In genomic region chr6:51578362-51578761, GRCh38 we compare ENCODE assay signal across 32 cellular contexts.
"Had no signal": no experiment of that assay in that cellular context is flagged by ENCODE, and none has a peak within 500 bp of the region (broad histone marks: within the 10 kb centered on the region; RNA-seq: fewer than 3 reads in every experiment).

No MANE protein-coding gene starts in this region.

- H3K4me2 ChIP-seq: neural progenitor cell had no signal

- H3K27me3 Mint-ChIP-seq: naive thymus-derived CD8-positive, alpha-beta T cell; natural killer cell treated with Interleukin-12 subunit alpha and Interleukin-12 subunit beta and Interleukin-15 and Interleukin-18, amount 100 ng/mL, for 72 hours; progenitor cell of endocrine pancreas; stimulated activated memory B cell treated with anti-CD40 and anti-IgM and Interleukin-4, amounts not matched to agents 10 μg/mL and 1 μg/mL and 100 μg/mL, for 72 hours; stimulated activated naive CD8-positive, alpha-beta T cell treated with anti-CD3 and anti-CD28 coated beads, Interleukin-15, amount 100 ng/mL, for 72 hours; type B pancreatic cell had no signal

- ATAC-seq: naive thymus-derived CD8-positive, alpha-beta T cell; natural killer cell treated with Interleukin-12 subunit alpha and Interleukin-12 subunit beta and Interleukin-15 and Interleukin-18, amount 100 ng/mL, for 72 hours; psoas muscle; right cardiac atrium; right lobe of liver; stimulated activated memory B cell treated with anti-CD40 and anti-IgM and Interleukin-4, amounts not matched to agents 10 μg/mL and 1 μg/mL and 100 μg/mL, for 72 hours; stimulated activated naive CD8-positive, alpha-beta T cell treated with anti-CD3 and anti-CD28 coated beads, Interleukin-15, amount 100 ng/mL, for 72 hours; stimulated activated naive CD8-positive, alpha-beta T cell treated with anti-CD3 and anti-CD28 coated beads, Interleukin-15, Interleukin-2, amounts not matched to agents 100 U/mL and 50 U/mL, for 24 hours; upper lobe of right lung had no signal

- H3K27ac Mint-ChIP-seq: naive thymus-derived CD8-positive, alpha-beta T cell; natural killer cell treated with Interleukin-12 subunit alpha and Interleukin-12 subunit beta and Interleukin-15 and Interleukin-18, amount 100 ng/mL, for 72 hours; nephron progenitor cell; progenitor cell of endocrine pancreas; stimulated activated memory B cell treated with anti-CD40 and anti-IgM and Interleukin-4, amounts not matched to agents 10 μg/mL and 1 μg/mL and 100 μg/mL, for 72 hours; stimulated activated naive CD8-positive, alpha-beta T cell treated with anti-CD3 and anti-CD28 coated beads, Interleukin-15, amount 100 ng/mL, for 72 hours; type B pancreatic cell had no signal

- H3K9me3 ChIP-seq: ovary, psoas muscle, right lobe of liver, sigmoid colon, testis, tibial artery, transverse colon, upper lobe of right lung, uterus had no signal

- H3K36me3 Mint-ChIP-seq: neural progenitor cell; stimulated activated memory B cell treated with anti-CD40 and anti-IgM and Interleukin-4, amounts not matched to agents 10 μg/mL and 1 μg/mL and 100 μg/mL, for 72 hours; type B pancreatic cell had no signal

- H3K4me3 Mint-ChIP-seq: naive thymus-derived CD8-positive, alpha-beta T cell; natural killer cell treated with Interleukin-12 subunit alpha and Interleukin-12 subunit beta and Interleukin-15 and Interleukin-18, amount 100 ng/mL, for 72 hours; nephron progenitor cell; neural progenitor cell; stimulated activated memory B cell treated with anti-CD40 and anti-IgM and Interleukin-4, amounts not matched to agents 10 μg/mL and 1 μg/mL and 100 μg/mL, for 72 hours; stimulated activated naive CD8-positive, alpha-beta T cell treated with anti-CD3 and anti-CD28 coated beads, Interleukin-15, amount 100 ng/mL, for 72 hours; type B pancreatic cell had no signal

- H2AFZ ChIP-seq: parathyroid adenoma had no signal

- H3K27me3 ChIP-seq: neural progenitor cell, ovary, right lobe of liver, sigmoid colon, spleen, suprapubic skin, testis, tibial artery, transverse colon, upper lobe of right lung, uterus had no signal

- H3K9me3 Mint-ChIP-seq: type B pancreatic cell had no signal

- H3K4me3 ChIP-seq: neural progenitor cell, ovary, psoas muscle, right lobe of liver, sigmoid colon, spleen, suprapubic skin, testis, tibial artery, transverse colon, upper lobe of right lung, uterus had no signal

- H3K36me3 ChIP-seq: neural progenitor cell, ovary, right lobe of liver, sigmoid colon, spleen, suprapubic skin, tibial artery, transverse colon, upper lobe of right lung, uterus had no signal

- H3K79me2 ChIP-seq: parathyroid adenoma had no signal

- H3K9ac ChIP-seq: neural progenitor cell, parathyroid adenoma had no signal

- H3K4me1 ChIP-seq: neural progenitor cell, parathyroid adenoma, psoas muscle, right lobe of liver, sigmoid colon, spleen, suprapubic skin, testis, tibial artery, transverse colon, upper lobe of right lung, uterus had no signal

- DNase-seq: naive thymus-derived CD8-positive, alpha-beta T cell; nephron progenitor cell; occipital lobe; ovary; posterior cingulate gyrus; psoas muscle; right cardiac atrium; right lobe of liver; sigmoid colon; small intestine; spleen; stimulated activated CD4-positive, alpha-beta T cell treated with anti-CD3 and anti-CD28 coated beads, Interleukin-12 subunit alpha, Interleukin-12 subunit beta, amount 100 ng/mL, for 4 hours; stimulated activated CD4-positive, alpha-beta T cell treated with anti-CD3 and anti-CD28 coated beads, Interleukin-1b, Interleukin-23, amount 100 ng/mL, for 48 hours; stimulated activated CD4-positive, alpha-beta T cell treated with anti-CD3 and anti-CD28 coated beads, Interleukin-4, amount 100 ng/mL, for 1 hour; stimulated activated CD4-positive, alpha-beta T cell treated with anti-CD3 and anti-CD28 coated beads, Interleukin-4, amount 100 ng/mL, for 4 hours; stimulated activated CD8-positive, alpha-beta memory T cell treated with anti-CD3 and anti-CD28 coated beads, Interleukin-4, amount 100 ng/mL, for 48 hours; stimulated activated naive CD4-positive, alpha-beta T cell; stimulated activated naive CD8-positive, alpha-beta T cell treated with anti-CD3 and anti-CD28 coated beads, Interleukin-15, amount 100 ng/mL, for 72 hours; stimulated activated naive CD8-positive, alpha-beta T cell treated with anti-CD3 and anti-CD28 coated beads, Interleukin-15, Interleukin-2, amounts not matched to agents 100 U/mL and 50 U/mL, for 24 hours; substantia nigra; testis; tibial artery; transverse colon; upper lobe of right lung; uterus had no signal

- H3K4me1 Mint-ChIP-seq: naive thymus-derived CD8-positive, alpha-beta T cell; nephron progenitor cell; stimulated activated memory B cell treated with anti-CD40 and anti-IgM and Interleukin-4, amounts not matched to agents 10 μg/mL and 1 μg/mL and 100 μg/mL, for 72 hours; stimulated activated naive CD8-positive, alpha-beta T cell treated with anti-CD3 and anti-CD28 coated beads, Interleukin-15, amount 100 ng/mL, for 72 hours had no signal

- H3K27ac ChIP-seq: neural progenitor cell, ovary, parathyroid adenoma, psoas muscle, right lobe of liver, sigmoid colon, spleen, suprapubic skin, testis, tibial artery, transverse colon, upper lobe of right lung, uterus had no signal
